9 cellular contexts compared by ENCODE assay signal in the genomic region with DNA sequence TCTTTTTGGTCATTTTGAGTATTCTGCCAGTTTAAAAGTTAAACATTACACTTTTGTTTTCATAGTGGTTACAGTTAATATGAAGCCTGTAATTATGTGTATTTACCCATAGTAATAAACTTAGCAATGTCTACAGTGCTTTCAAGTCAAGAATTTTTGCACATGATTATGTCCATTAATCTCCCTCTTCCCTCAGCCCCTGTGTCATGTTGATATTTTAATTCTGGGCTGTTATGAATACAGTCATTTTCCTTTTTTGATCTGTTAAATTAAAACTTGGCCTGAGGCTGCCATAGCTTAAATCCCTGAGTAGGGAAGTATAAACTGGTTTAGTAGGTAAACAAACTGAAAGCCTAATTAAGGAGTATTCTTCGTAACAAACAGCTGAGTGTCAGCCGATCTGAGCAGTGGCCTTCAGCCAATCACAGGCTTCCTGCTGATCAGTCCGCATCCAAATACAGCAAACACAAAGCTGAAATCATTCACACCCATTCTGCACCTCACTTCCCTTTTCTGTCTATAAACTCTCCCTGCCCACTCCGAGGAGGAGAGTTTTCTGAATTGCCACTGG. TPM values are rescaled to one million over a fixed set of nuclear protein-coding genes. Genes with fewer than 3 reads are reported as not detected.
A peak's percentile ranks its signal among the peaks of the same experiment; 100 is the strongest.
DNase-seq lines count a peak whose midpoint lies in the region; ATAC-seq and TF ChIP-seq lines count a peak whose summit lies in the region.
"Had no signal": no experiment of that assay in that cellular context is flagged by ENCODE, and none has a peak within 500 bp of the region (broad histone marks: within the 10 kb centered on the region; RNA-seq: fewer than 3 reads in every experiment).

No MANE protein-coding gene starts in this region.

- 0 out of 2 replicates have a peak, but pooled peaks cover 3% of the 10 kb centered on the region for H3K9me3 ChIP-seq in HAP-1

- peaks cover 8% of the 10 kb centered on the region for H3K4me1 Mint-ChIP-seq in activated B cell treated with CpG ODN at 0.5 μM for 24 hours

- no peak for TF ChIP-seq CTCF in activated B cell treated with CpG ODN at 0.5 μM for 24 hours (IDR thresholded peaks at IDR 0.05)

- 0 out of 2 replicates have a peak, but pooled peaks cover 4% of the 10 kb centered on the region for H3K27me3 ChIP-seq in HAP-1 (ENCODE audit: low read depth)

- POLR2A ChIA-PET in activated B cell treated with CpG ODN at 0.5 μM for 24 hours (lab: Charles Lee) = interaction anchor here (1.0 to 1.2 kb wide), 2 partner anchors 9 to 30 kb away, joined by 3 to 17 read pairs; a partner anchor contains a TSS

- intact Hi-C loops in activated B cell treated with CpG ODN at 0.5 μM for 24 hours (cut with micrococcal nuclease) (loop anchor here (1.0 kb wide), 1 partner anchor 8 kb away; no protein-coding TSS in a partner anchor), sciatic nerve (cut with DNase I) (loop anchor here (10.0 kb wide), 1 partner anchor 123 kb away; no protein-coding TSS in a partner anchor)

- DNase-seq in HAP-1 (ENCODE audit: low spot score in 2 of 2) (peak; percentile 63 to 64), M059J (ENCODE audit: low read depth) (peak; percentile 6), activated B cell treated with CpG ODN at 0.5 μM for 24 hours (no peak), myocyte (ENCODE audit: low read depth) (peak; percentile 35), NCI-H524 treated with DMSO at 0.1 percent for 48 hours (lab: John Stamatoyannopoulos, UW) (no peak), ACHN (no peak), sciatic nerve (ENCODE audit: low spot score) (no peak)

- peaks cover 8% of the 10 kb centered on the region for H3K9me3 Mint-ChIP-seq in activated B cell treated with CpG ODN at 0.5 μM for 24 hours

- no peaks in the 10 kb centered on the region for H3K36me3 ChIP-seq in HAP-1 (replicated peaks)

- ATAC-seq in GM18519 (IDR thresholded peaks at IDR 0.05; ENCODE audit: low FRiP score, unreplicated experiment) = peak; percentile 97
- peak; percentile 100 for ATAC-seq in activated B cell treated with CpG ODN at 0.5 μM for 24 hours (ENCODE audit: low read depth)
- no peak for ATAC-seq in sciatic nerve

- H3K27me3 Mint-ChIP-seq in activated B cell treated with CpG ODN at 0.5 μM for 24 hours = no peaks in the 10 kb centered on the region

- CTCF ChIA-PET in activated B cell treated with CpG ODN at 0.5 μM for 24 hours (lab: Charles Lee) = interaction anchor here (1.0 kb wide), 1 partner anchor 29 kb away, joined by 3 read pairs; no protein-coding TSS in a partner anchor

- H3K36me3 Mint-ChIP-seq in activated B cell treated with CpG ODN at 0.5 μM for 24 hours (ENCODE audit: low read depth) = no peaks in the 10 kb centered on the region

- no peaks in the 10 kb centered on the region for H3K4me1 ChIP-seq in HAP-1

- in situ Hi-C loops in HAP-1 (cut with MboI; ENCODE audit: low sequenced_read_pairs) (no loop called here), ACHN (cut with HindIII; ENCODE audit: low pct_ligation_motif_present, low pct_unique_long_range_greater_than_20kb, low sequenced_read_pairs) (no loop called here)

- H3K27ac Mint-ChIP-seq in activated B cell treated with CpG ODN at 0.5 μM for 24 hours = peak overlapping the region; percentile 68
- H3K27ac Mint-ChIP-seq: stimulated activated naive CD8-positive, alpha-beta T cell treated with anti-CD3 and anti-CD28 coated beads, Interleukin-15, Interleukin-2, amounts not matched to agents 100 ng/mL and 50 ng/mL, for 24 hours had no signal

- H3K4me3 ChIP-seq in HAP-1 = no peak overlapping the region

- peak overlapping the region; percentile 48 for H3K4me3 Mint-ChIP-seq in activated B cell treated with CpG ODN at 0.5 μM for 24 hours
- H3K4me3 Mint-ChIP-seq: stimulated activated naive CD8-positive, alpha-beta T cell treated with anti-CD3 and anti-CD28 coated beads, Interleukin-15, Interleukin-2, amounts not matched to agents 100 ng/mL and 50 ng/mL, for 24 hours had no signal

RNA-seq across cellular contexts. Expression of a gene that starts 9.5 kb away (rescaled TPM):
- 73.6 and 79.6 TPM in 2 replicates for total RNA-seq in M059J (2014; rRNA removed; shearing (Covaris generic))
- total RNA-seq in activated B cell treated with CpG ODN at 0.5 μM for 24 hours (44.6 and 49.5 TPM in 2 replicates), myocyte (28.8 and 38.1 TPM in 2 replicates), sciatic nerve (46.1 TPM)
- polyA plus RNA-seq in myocyte (2012) = 33.6 TPM

RNA-seq across cellular contexts. Expression of a gene that starts 30.9 kb away (rescaled TPM):
- 42.3 and 46.1 TPM in 2 replicates for total RNA-seq in M059J (2014; rRNA removed; shearing (Covaris generic))
- 16.7 and 17.3 TPM in 2 replicates for total RNA-seq in activated B cell treated with CpG ODN at 0.5 μM for 24 hours
- 34.2 and 85.5 TPM in 2 replicates for total RNA-seq in myocyte
- polyA plus RNA-seq in myocyte (2012) = 32.6 TPM
- 49.2 TPM for total RNA-seq in sciatic nerve

RNA-seq across cellular contexts. Expression of a gene that starts 43.6 kb away (rescaled TPM):
- not detected in 2 replicates for total RNA-seq in M059J (2014; rRNA removed; shearing (Covaris generic))
- total RNA-seq in activated B cell treated with CpG ODN at 0.5 μM for 24 hours (0.10 TPM in 1 of 2 replicates, not detected in the other), myocyte (0.21 TPM in 1 of 2 replicates, not detected in the other), sciatic nerve (not detected)
- not detected for polyA plus RNA-seq in myocyte (2012)

Comparison
In these comparisons a context has a peak if more than half of its experiments do, and no peak if none do; other contexts are left out.
1. DNase-seq: peak in HAP-1 (2 of 2), M059J (single experiment) and myocyte (single experiment); none in activated B cell treated with CpG ODN at 0.5 μM for 24 hours (single experiment), NCI-H524 treated with DMSO at 0.1 percent for 48 hours (single experiment), ACHN (single experiment) and sciatic nerve (single experiment).